Comparison of ENCODE assay signal across 8 cellular contexts in genomic region chr22:50247748-50248147, GRCh38. TPM values are rescaled to one million over a fixed set of nuclear protein-coding genes. Genes with fewer than 3 reads are reported as not detected.
DNase-seq lines count a peak whose midpoint lies in the region; ATAC-seq, FAIRE-seq and TF ChIP-seq lines count a peak whose summit lies in the region.

No MANE protein-coding gene starts in this region.

- H3K36me3 ChIP-seq in left ventricle myocardium inferior, result peaks cover 18% of the 10 kb centered on the region
- H3K36me3 ChIP-seq in Peyer's patch, result peaks cover 0 to 13% (median 0%) of the 10 kb centered on the region in 3 donors
- no peaks in the 10 kb centered on the region for H3K36me3 ChIP-seq in small intestine (ENCODE audit: control insufficient read depth in 2 of 2, insufficient read depth in 2 of 2, low read length in 2 of 2)

- H3K27me3 Mint-ChIP-seq in central memory CD8-positive, alpha-beta T cell, result no peaks in the 10 kb centered on the region

- H3K4me1 ChIP-seq in left ventricle myocardium inferior, result peaks cover 71% of the 10 kb centered on the region
- peaks cover 9 to 68% (median 41%) of the 10 kb centered on the region in 4 donors for H3K4me1 ChIP-seq in Peyer's patch
- peaks cover 12% of the 10 kb centered on the region in 2 donors for H3K4me1 ChIP-seq in small intestine (ENCODE audit: control insufficient read depth in 2 of 2, insufficient read depth in 1 of 2, low read depth in 1 of 2, low read length in 1 of 2)

- TF ChIP-seq CTCF in left ventricle myocardium inferior (IDR thresholded peaks at IDR 0.05; ENCODE audit: borderline replicate concordance), result no peak
- no peak for TF ChIP-seq CTCF in Peyer's patch (IDR thresholded peaks at IDR 0.05)
- TF ChIP-seq CTCF in coronary artery (IDR thresholded peaks at IDR 0.05), result no peak

- H3K36me3 Mint-ChIP-seq in central memory CD8-positive, alpha-beta T cell (ENCODE audit: insufficient read depth), result peaks cover 18% of the 10 kb centered on the region

- peak overlapping the region; percentile 72 for H3K4me3 Mint-ChIP-seq in central memory CD8-positive, alpha-beta T cell

- no peaks in the 10 kb centered on the region for H3K9me3 Mint-ChIP-seq in central memory CD8-positive, alpha-beta T cell

- no peak for TF ChIP-seq POLR2A in Peyer's patch (IDR thresholded peaks at IDR 0.05)

- H3K9me3 ChIP-seq in left ventricle myocardium inferior (replicated peaks) (no peaks in the 10 kb centered on the region), Peyer's patch (no peaks in the 10 kb centered on the region), small intestine (ENCODE audit: control insufficient read depth, low read depth) (no peaks in the 10 kb centered on the region)

- FAIRE-seq in small intestine (lab: Jason Lieb, UNC), result no peak

- H3K27me3 ChIP-seq in left ventricle myocardium inferior (ENCODE audit: low read depth) (no peaks in the 10 kb centered on the region), Peyer's patch (no peaks in the 10 kb centered on the region), small intestine (ENCODE audit: control insufficient read depth in 2 of 2, insufficient read depth in 2 of 2, low read length in 2 of 2) (no peaks in the 10 kb centered on the region)

- peaks cover 33% of the 10 kb centered on the region for H3K4me1 Mint-ChIP-seq in central memory CD8-positive, alpha-beta T cell

- H3K4me3 ChIP-seq in left ventricle myocardium inferior (no peak overlapping the region), Peyer's patch (no peak overlapping the region), small intestine (ENCODE audit: low read depth in 1 of 2, low read length in 2 of 2) (no peak overlapping the region), coronary artery (no peak overlapping the region)

- H3K27ac Mint-ChIP-seq in central memory CD8-positive, alpha-beta T cell (ENCODE audit: low read depth), result peak overlapping the region; percentile 96

- intact Hi-C loops in Right ventricle myocardium inferior (cut with DNase I) (loop anchor here (10.0 kb wide), 1 partner anchor 367 kb away; no protein-coding TSS in a partner anchor), left ventricle myocardium inferior (cut with micrococcal nuclease) (no loop called here)

- DNase-seq in Right ventricle myocardium inferior (ENCODE audit: missing footprints) (peak; percentile 86), left ventricle myocardium inferior (no peak), Peyer's patch (peak; percentile 66 to 83 (median 75)), small intestine (peak; percentile 81), coronary artery (ENCODE audit: low spot score) (no peak), hepatic stellate cell (ENCODE audit: low spot score) (no peak)
- peak in 1 of 2 donors; percentile 70 for DNase-seq in central memory CD8-positive, alpha-beta T cell (ENCODE audit: low spot score in 2 of 2)

- no peak overlapping the region for H3K27ac ChIP-seq in left ventricle myocardium inferior (replicated peaks)
- peak overlapping the region in 2 of 4 donors; percentile 11 to 25 for H3K27ac ChIP-seq in Peyer's patch
- no peak overlapping the region for H3K27ac ChIP-seq in small intestine (ENCODE audit: low read depth in 1 of 2, low read length in 1 of 2)
- H3K27ac ChIP-seq in coronary artery, result no peak overlapping the region

- no peak for ATAC-seq in Right ventricle myocardium inferior
- ATAC-seq in central memory CD8-positive, alpha-beta T cell (replicated peaks; ENCODE audit: extremely low read depth, poor library complexity, severe bottlenecking), result no peak
- ATAC-seq in HG03571 (IDR thresholded peaks at IDR 0.05; ENCODE audit: unreplicated experiment), result no peak

- WGBS in small intestine, 3 donors, result 28 to 41% (median 38%) methylated on average over 15 to 16 of the region's 16 CpGs

RNA-seq across cellular contexts. Expression of gene TUBGCP6, which starts 2.9 kb away (rescaled TPM):
- total RNA-seq in Right ventricle myocardium inferior, result 17.5 TPM
- 18.3 TPM for total RNA-seq in left ventricle myocardium inferior
- total RNA-seq in Peyer's patch, result 100 to 1,000 TPM in 2 of 4 donors, 10 to 100 TPM in 2; 51.5 to 163 (median 111) TPM
- 10 to 100 TPM; 23.0 to 55.5 (median 44.6) TPM for polyA plus RNA-seq in small intestine

RNA-seq across cellular contexts. Expression of gene HDAC10, which starts 3.3 kb away (rescaled TPM):
- 14.5 TPM for total RNA-seq in Right ventricle myocardium inferior
- 13.6 TPM for total RNA-seq in left ventricle myocardium inferior
- 100 to 1,000 TPM in 3 of 4 donors, 10 to 100 TPM in 1; 57.3 to 165 (median 119) TPM for total RNA-seq in Peyer's patch
- polyA plus RNA-seq in small intestine, result 10 to 100 TPM; 15.9 to 27.6 (median 27.5) TPM

RNA-seq across cellular contexts. Expression of gene MAPK12, which starts 13.7 kb away (rescaled TPM):
- total RNA-seq in Right ventricle myocardium inferior, result 18.2 TPM
- 17.2 TPM for total RNA-seq in left ventricle myocardium inferior
- total RNA-seq in Peyer's patch, result 10 to 100 TPM in 1 of 4 donors, 1 to 10 TPM in 3; 1.2 to 37.1 (median 5.4) TPM
- polyA plus RNA-seq in small intestine, result 1 to 10 TPM in 2 of 3 donors, under 1 TPM in 1; 0.45 to 7.1 (median 3.5) TPM

RNA-seq across cellular contexts. Expression of gene MAPK11, which starts 22.4 kb away (rescaled TPM):
- 10.0 TPM for total RNA-seq in Right ventricle myocardium inferior
- total RNA-seq in left ventricle myocardium inferior, result 7.8 TPM
- 10 to 100 TPM in 1 of 4 donors, 1 to 10 TPM in 2, not detected in 1; 2.0 to 14.0 (median 2.5) TPM for total RNA-seq in Peyer's patch
- polyA plus RNA-seq in small intestine, result 1 to 10 TPM in 2 of 3 donors, not detected in 1; 2.4 to 7.9 TPM

RNA-seq across cellular contexts. Expression of gene SELENOO, which starts 46.9 kb away (rescaled TPM):
- total RNA-seq in Right ventricle myocardium inferior (15.5 TPM), left ventricle myocardium inferior (15.0 TPM), Peyer's patch (100 to 1,000 TPM in 1 of 4 donors, 10 to 100 TPM in 3; 48.7 to 101 (median 74.0) TPM)
- polyA plus RNA-seq in small intestine, result 10 to 100 TPM; 23.6 to 94.6 (median 90.8) TPM

Comparison
In these comparisons a context has a peak if more than half of its experiments do, and no peak if none do; other contexts are left out.
1. DNase-seq: peak in Right ventricle myocardium inferior (single experiment), Peyer's patch (3 of 3) and small intestine (single experiment); none in left ventricle myocardium inferior (single experiment), coronary artery (single experiment) and hepatic stellate cell (single experiment).